In the genomic region with DNA sequence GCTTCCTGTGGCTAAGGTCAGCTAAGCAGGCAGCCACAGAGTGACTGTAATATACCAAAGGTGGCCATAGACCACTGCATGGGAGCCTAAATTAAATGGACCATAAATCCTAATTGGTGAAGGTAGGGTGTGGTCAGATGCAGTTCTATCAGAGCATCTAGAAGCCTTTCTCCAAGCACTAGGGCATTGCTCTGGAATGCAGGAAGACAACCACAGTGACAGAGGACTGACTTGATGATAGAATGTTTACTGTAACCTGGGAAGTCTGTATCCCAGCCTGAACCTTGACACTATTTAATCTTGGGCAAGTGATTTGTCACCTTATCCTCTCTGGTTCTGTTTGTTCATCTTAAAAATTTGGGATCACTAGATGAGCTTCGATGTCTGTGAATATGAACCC, we compare ENCODE assay signal across 2 cellular contexts.
TF ChIP-seq lines count a peak whose summit lies in the region.

No MANE protein-coding gene starts in this region.

TF ChIP-seq in IMR-90, 13 proteins besides CTCF, POLR2A, EP300 and RAD21:
- TF ChIP-seq FOS (IDR thresholded peaks at IDR 0.05; ENCODE audit: low read depth, low read length) (no peak), MAZ (IDR thresholded peaks at IDR 0.05; ENCODE audit: borderline replicate concordance, low read depth, low read length) (no peak), RCOR1 (IDR thresholded peaks at IDR 0.05; ENCODE audit: insufficient replicate concordance, low read length) (no peak), RFX5 (IDR thresholded peaks at IDR 0.05; ENCODE audit: low read depth, low read length) (no peak), MXI1 (IDR thresholded peaks at IDR 0.05; ENCODE audit: borderline replicate concordance, low read depth, low read length) (no peak)
- TF ChIP-seq, protein P1, sequence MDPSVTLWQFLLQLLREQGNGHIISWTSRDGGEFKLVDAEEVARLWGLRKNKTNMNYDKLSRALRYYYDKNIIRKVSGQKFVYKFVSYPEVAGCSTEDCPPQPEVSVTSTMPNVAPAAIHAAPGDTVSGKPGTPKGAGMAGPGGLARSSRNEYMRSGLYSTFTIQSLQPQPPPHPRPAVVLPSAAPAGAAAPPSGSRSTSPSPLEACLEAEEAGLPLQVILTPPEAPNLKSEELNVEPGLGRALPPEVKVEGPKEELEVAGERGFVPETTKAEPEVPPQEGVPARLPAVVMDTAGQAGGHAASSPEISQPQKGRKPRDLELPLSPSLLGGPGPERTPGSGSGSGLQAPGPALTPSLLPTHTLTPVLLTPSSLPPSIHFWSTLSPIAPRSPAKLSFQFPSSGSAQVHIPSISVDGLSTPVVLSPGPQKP (IDR thresholded peaks at IDR 0.05; ENCODE audit: borderline replicate concordance, low read depth, low read length) = no peak

TF ChIP-seq in GM12878, 131 proteins besides CTCF, POLR2A, EP300 and RAD21:
- TF ChIP-seq ZNF207 (IDR thresholded peaks at IDR 0.05; ENCODE audit: borderline replicate concordance) (no peak), POLR2AphosphoS5 (IDR thresholded peaks at IDR 0.05; ENCODE audit: low read length) (0 out of 2 replicates have a peak, but pooled peaks have one; percentile 24)
